1 cellular context compared by ENCODE assay signal in the genomic region with DNA sequence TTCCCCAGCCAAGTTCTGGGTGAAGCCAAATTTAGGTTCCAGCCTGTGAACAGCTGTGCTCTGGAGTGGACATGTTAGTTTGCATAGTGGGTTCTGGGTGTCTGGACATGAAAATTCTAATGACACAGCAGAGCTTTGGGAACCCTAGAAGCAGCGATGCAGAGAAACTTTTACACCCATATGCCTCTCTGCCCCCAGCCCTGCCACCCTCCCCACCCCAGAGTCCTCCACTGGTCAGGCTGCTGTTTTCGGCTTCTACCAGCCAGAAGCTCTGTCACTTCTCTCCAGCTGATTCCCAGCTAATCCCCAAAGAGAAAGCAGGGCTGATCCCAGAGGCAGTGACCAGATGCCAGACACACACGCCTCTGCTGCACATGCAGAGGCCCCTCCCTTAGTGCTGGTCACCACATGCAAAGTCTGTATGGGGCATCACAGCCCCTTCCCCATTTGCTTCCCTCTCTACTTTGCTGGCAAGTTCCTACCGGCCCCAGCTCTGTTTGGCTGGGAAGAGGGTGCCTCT.
TF ChIP-seq lines count a peak whose summit lies in the region.

No MANE protein-coding gene starts in this region.

TF ChIP-seq in A549, 52 proteins besides CTCF, POLR2A, EP300 and RAD21 (continued from another document):
- TF ChIP-seq, protein P1, sequence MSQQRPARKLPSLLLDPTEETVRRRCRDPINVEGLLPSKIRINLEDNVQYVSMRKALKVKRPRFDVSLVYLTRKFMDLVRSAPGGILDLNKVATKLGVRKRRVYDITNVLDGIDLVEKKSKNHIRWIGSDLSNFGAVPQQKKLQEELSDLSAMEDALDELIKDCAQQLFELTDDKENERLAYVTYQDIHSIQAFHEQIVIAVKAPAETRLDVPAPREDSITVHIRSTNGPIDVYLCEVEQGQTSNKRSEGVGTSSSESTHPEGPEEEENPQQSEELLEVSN (IDR thresholded peaks at IDR 0.05; ENCODE audit: borderline replicate concordance, low read depth) = no peak
- TF ChIP-seq NFE2L2 (conservative IDR thresholded peaks at IDR 0.05; ENCODE audit: low read length) (no peak), HMGXB4 (CRISPR knock-in tag; IDR thresholded peaks at IDR 0.05; ENCODE audit: borderline replicate concordance) (no peak), GATA3 (IDR thresholded peaks at IDR 0.05; ENCODE audit: borderline replicate concordance) (no peak), MYC (IDR thresholded peaks at IDR 0.05; ENCODE audit: borderline replicate concordance, low read length) (no peak)
